Comparison of ENCODE assay signal across 13 cellular contexts in genomic region chr7:75943864-75944263, GRCh38. TPM values are rescaled to one million over a fixed set of nuclear protein-coding genes. Genes with fewer than 3 reads are reported as not detected.
DNase-seq lines count a peak whose midpoint lies in the region; ATAC-seq, FAIRE-seq and TF ChIP-seq lines count a peak whose summit lies in the region.
"Had no signal": no experiment of that assay in that cellular context is flagged by ENCODE, and none has a peak within 500 bp of the region (broad histone marks: within the 10 kb centered on the region; RNA-seq: fewer than 3 reads in every experiment).

No MANE protein-coding gene starts in this region.

- TF ChIP-seq POLR2A in HepG2 (IDR thresholded peaks at IDR 0.05; ENCODE audit: insufficient read depth in 1 of 2, low read depth in 2 of 2, low read length in 2 of 2), result no peak

- H3K79me2 ChIP-seq in ACC112 (ENCODE audit: control insufficient read depth, insufficient read depth, low read length, unreplicated experiment), result peaks cover 4% of the 10 kb centered on the region
- peaks cover 97% of the 10 kb centered on the region for H3K79me2 ChIP-seq in HepG2 (ENCODE audit: insufficient read depth, low read length)

- peak; percentile 90 for DNase-seq in HT1080 (ENCODE audit: low read depth)
- DNase-seq in choroid plexus epithelial cell (ENCODE audit: low read depth), result peak; percentile 38
- no peak for DNase-seq in HepG2 (ENCODE audit: low spot score)
- no peak for DNase-seq in HUDEP-2 (lab: John Stamatoyannopoulos, UW; ENCODE audit: unreplicated experiment in 76 of 76)
- DNase-seq in SW 1271 (lab: John Stamatoyannopoulos, UW), result no peak
- DNase-seq in dorsolateral prefrontal cortex, result no peak
- DNase-seq: activated CD4-positive, alpha-beta memory T cell treated with anti-CD3 and anti-CD28 coated beads for 36 hours; activated naive CD4-positive, alpha-beta T cell; AML-193; trophoblast cell had no signal

- no peak for TF ChIP-seq RAD21 in HepG2 (CRISPR knock-in tag; IDR thresholded peaks at IDR 0.05)

- in situ Hi-C loops in HepG2 (cut with HindIII; ENCODE audit: extremely low pct_ligation_motif_present, low pct_unique_long_range_greater_than_20kb), result no loop called here

- no peak overlapping the region for H3K9ac ChIP-seq in HepG2 (ENCODE audit: insufficient read depth, low read depth, low read length)
- H3K9ac ChIP-seq: parathyroid adenoma had no signal

- FAIRE-seq in HepG2 (lab: Jason Lieb, UNC), result no peak

- POLR2A ChIA-PET in HepG2 (lab: Yijun Ruan, JAX), result no interaction called here

- TF ChIP-seq EP300 in HepG2 (IDR thresholded peaks at IDR 0.05; ENCODE audit: low read depth in 2 of 2, low read length in 2 of 2) (no peak), HepG2 (CRISPR knock-in tag; IDR thresholded peaks at IDR 0.05; ENCODE audit: borderline replicate concordance) (no peak)

- H3K4me3 ChIP-seq in ACC112 (ENCODE audit: low read depth, low read length), result no peak overlapping the region
- no peak overlapping the region for H3K4me3 ChIP-seq in choroid plexus epithelial cell (ENCODE audit: low read depth, low read length)
- no peak overlapping the region for H3K4me3 ChIP-seq in HepG2 (replicated peaks in 1 of 3; ENCODE audit: insufficient read depth in 1 of 3, low read depth in 2 of 3, low read length in 3 of 3)
- no peak overlapping the region for H3K4me3 ChIP-seq in dorsolateral prefrontal cortex

- H3K9me3 ChIP-seq in HepG2 (ENCODE audit: low read length), result no peaks in the 10 kb centered on the region

- H3K27me3 ChIP-seq in ACC112 (ENCODE audit: insufficient read depth, low read length), result no peaks in the 10 kb centered on the region
- H3K27me3 ChIP-seq in HepG2 (ENCODE audit: control insufficient read depth in 1 of 2, insufficient read depth in 2 of 2, low read length in 2 of 2), result no peaks in the 10 kb centered on the region
- H3K27me3 ChIP-seq in dorsolateral prefrontal cortex, result no peaks in the 10 kb centered on the region

- ATAC-seq in HepG2 (no peak), HG02798 (IDR thresholded peaks at IDR 0.05; ENCODE audit: poor library complexity, unreplicated experiment) (no peak)

- BruUV-seq in HepG2 (replicated peaks; lab: Mats Ljungman, UMichigan), result TSS peak; percentile 12

- CTCF ChIA-PET in HepG2 (lab: Yijun Ruan, JAX; ENCODE audit: low intra/inter-chr PET ratio, low total read pairs), result no interaction called here

- intact Hi-C loops in HepG2 (cut with micrococcal nuclease; ENCODE audit: unreplicated experiment), result no loop called here
- intact Hi-C loops in dorsolateral prefrontal cortex (cut with DNase I), result no loop called here

- H4K20me1 ChIP-seq in HepG2 (ENCODE audit: insufficient read depth, low read length), result peaks cover 87% of the 10 kb centered on the region

- H2AFZ ChIP-seq in ACC112 (ENCODE audit: low read length, unreplicated experiment) (no peak overlapping the region), HepG2 (ENCODE audit: low read length) (no peak overlapping the region)
- H2AFZ ChIP-seq: parathyroid adenoma had no signal

- H3K4me1 ChIP-seq in ACC112 (ENCODE audit: control insufficient read depth, insufficient read depth, low read length, unreplicated experiment) (peaks cover 25% of the 10 kb centered on the region), HepG2 (ENCODE audit: insufficient read depth, low read length) (peaks cover 69% of the 10 kb centered on the region)

- H3K36me3 ChIP-seq in ACC112 (ENCODE audit: insufficient read depth, low read length) (no peaks in the 10 kb centered on the region; the same call in 1 of the 2 replicates), HepG2 (replicated peaks in 1 of 2; ENCODE audit: control insufficient read depth in 1 of 2, insufficient read depth in 2 of 2, low read length in 2 of 2) (peaks cover 14 to 52% of the 10 kb centered on the region in 2 experiments)

- H3K27ac ChIP-seq in ACC112 (ENCODE audit: low read depth, low read length) (0 out of 2 replicates have a peak overlapping the region, but pooled peaks have one; percentile 0), HepG2 (ENCODE audit: extremely low read length, insufficient read depth, low read length) (no peak overlapping the region), dorsolateral prefrontal cortex (no peak overlapping the region)
- H3K27ac ChIP-seq: parathyroid adenoma had no signal

- no peak overlapping the region for H3K4me2 ChIP-seq in HepG2 (ENCODE audit: low read depth, low read length)

- 96% methylated on average over 6 of the region's 6 CpGs for WGBS in HepG2 (ENCODE audit: low lambda C conversion rate)

- TF ChIP-seq CTCF in choroid plexus epithelial cell (conservative IDR thresholded peaks at IDR 0.05; ENCODE audit: low read depth, low read length) (no peak), HepG2 (CRISPR knock-in tag; IDR thresholded peaks at IDR 0.05) (no peak), dorsolateral prefrontal cortex (IDR thresholded peaks at IDR 0.05 in 54 of 56, conservative IDR thresholded peaks at IDR 0.05 in 2 of 56; ENCODE audit: low read depth in 1 of 56, partially characterized antibody in 56 of 56) (no peak)

TF ChIP-seq in HepG2, 621 proteins besides CTCF, POLR2A, EP300 and RAD21 (continues in another document):
- no peak for TF ChIP-seq ZNF773 (CRISPR knock-in tag; IDR thresholded peaks at IDR 0.05; ENCODE audit: borderline replicate concordance)

RNA-seq across cellular contexts. Expression of gene POR, which starts 28.9 kb away (rescaled TPM):
- total RNA-seq in HT1080 (2014; rRNA removed; shearing (Covaris generic)), result 66.8 and 77.2 TPM in 2 replicates
- 25.0 and 25.1 TPM in 2 replicates for polyA plus RNA-seq in HT1080 (2015; cell fraction: cytosol; rRNA removed)
- 57.6 and 62.5 TPM in 2 replicates for polyA plus RNA-seq in HT1080 (2015; cell fraction: nucleus; rRNA removed)
- 115 and 266 TPM in 2 replicates for total RNA-seq in HepG2 (2016; rRNA removed; fragmentation: Illumina TruSeq; extraction: Trizol)
- 43.6 and 47.9 TPM in 2 replicates for total RNA-seq in HepG2 (2016; cell fraction: cytosol; rRNA removed; fragmentation: Illumina TruSeq; extraction: Trizol; ENCODE audit: low read depth)
- total RNA-seq in HepG2 (2016; cell fraction: insoluble cytoplasmic fraction; rRNA removed; fragmentation: Illumina TruSeq; extraction: Trizol), result 95.7 and 270 TPM in 2 replicates
- total RNA-seq in HepG2 (2016; cell fraction: membrane; rRNA removed; fragmentation: Illumina TruSeq; extraction: Trizol), result 55.5 and 56.9 TPM in 2 replicates
- 260 and 301 TPM in 2 replicates for total RNA-seq in HepG2 (2016; cell fraction: nucleus; rRNA removed; fragmentation: Illumina TruSeq; extraction: Trizol)
- 145 and 208 TPM in 2 replicates for polyA plus RNA-seq in HepG2 (2011; rRNA removed)
- polyA plus RNA-seq in HepG2 (2011; cell fraction: cytosol; rRNA removed), result 143 and 190 TPM in 2 replicates
- 1,024 and 1,039 TPM in 2 replicates for polyA plus RNA-seq in HepG2 (2011; cell fraction: nucleus; rRNA removed)
- 325 and 360 TPM in 2 replicates for polyA plus RNA-seq in HepG2 (2012)
- polyA plus RNA-seq in HepG2 (2016; cell fraction: cytosol; fragmentation: Illumina TruSeq; extraction: Trizol; ENCODE audit: low read depth), result 22.8 and 25.4 TPM in 2 replicates
- 63.7 and 80.6 TPM in 2 replicates for polyA plus RNA-seq in HepG2 (2016; cell fraction: insoluble cytoplasmic fraction; fragmentation: Illumina TruSeq; extraction: Trizol; ENCODE audit: low read depth)
- polyA plus RNA-seq in HepG2 (2016; cell fraction: membrane; fragmentation: Illumina TruSeq; extraction: Trizol; ENCODE audit: low read depth), result 25.4 and 30.4 TPM in 2 replicates
- polyA plus RNA-seq in HepG2 (2016; cell fraction: nucleus; fragmentation: Illumina TruSeq; extraction: Trizol; ENCODE audit: insufficient read depth, low read depth), result 367 and 407 TPM in 2 replicates
- polyA minus RNA-seq in HepG2 (2011; rRNA and poly(A)+ RNA removed; ENCODE audit: low replicate concordance), result 85.0 and 445 TPM in 2 replicates
- 256 and 348 TPM in 2 replicates for polyA minus RNA-seq in HepG2 (2011; cell fraction: cytosol; rRNA and poly(A)+ RNA removed)
- polyA minus RNA-seq in HepG2 (2011; cell fraction: nucleus; rRNA and poly(A)+ RNA removed), result 174 and 240 TPM in 2 replicates
- total RNA-seq in dorsolateral prefrontal cortex, result 100 to 1,000 TPM in 9 of 120 experiments, 10 to 100 TPM in 111; 52.3 to 111 (median 78.1) TPM

RNA-seq across cellular contexts. Expression of gene TMEM120A, which starts 50.5 kb away (rescaled TPM):
- total RNA-seq in HT1080 (2014; rRNA removed; shearing (Covaris generic)), result 6.6 and 16.9 TPM in 2 replicates
- 11.8 and 14.4 TPM in 2 replicates for polyA plus RNA-seq in HT1080 (2015; cell fraction: cytosol; rRNA removed)
- 27.1 and 28.4 TPM in 2 replicates for polyA plus RNA-seq in HT1080 (2015; cell fraction: nucleus; rRNA removed)
- total RNA-seq in HepG2 (2016; rRNA removed; fragmentation: Illumina TruSeq; extraction: Trizol), result 22.9 and 40.3 TPM in 2 replicates
- total RNA-seq in HepG2 (2016; cell fraction: cytosol; rRNA removed; fragmentation: Illumina TruSeq; extraction: Trizol; ENCODE audit: low read depth), result 31.6 and 36.7 TPM in 2 replicates
- 26.0 and 40.4 TPM in 2 replicates for total RNA-seq in HepG2 (2016; cell fraction: insoluble cytoplasmic fraction; rRNA removed; fragmentation: Illumina TruSeq; extraction: Trizol)
- 34.6 and 34.8 TPM in 2 replicates for total RNA-seq in HepG2 (2016; cell fraction: membrane; rRNA removed; fragmentation: Illumina TruSeq; extraction: Trizol)
- 31.7 and 39.9 TPM in 2 replicates for total RNA-seq in HepG2 (2016; cell fraction: nucleus; rRNA removed; fragmentation: Illumina TruSeq; extraction: Trizol)
- 102 and 116 TPM in 2 replicates for polyA plus RNA-seq in HepG2 (2011; rRNA removed)
- 81.9 and 91.9 TPM in 2 replicates for polyA plus RNA-seq in HepG2 (2011; cell fraction: cytosol; rRNA removed)
- polyA plus RNA-seq in HepG2 (2011; cell fraction: nucleus; rRNA removed), result 76.1 and 77.6 TPM in 2 replicates
- polyA plus RNA-seq in HepG2 (2012), result 41.2 and 57.5 TPM in 2 replicates
- polyA plus RNA-seq in HepG2 (2016; cell fraction: cytosol; fragmentation: Illumina TruSeq; extraction: Trizol; ENCODE audit: low read depth), result 78.5 and 88.6 TPM in 2 replicates
- polyA plus RNA-seq in HepG2 (2016; cell fraction: insoluble cytoplasmic fraction; fragmentation: Illumina TruSeq; extraction: Trizol; ENCODE audit: low read depth), result 64.8 and 69.3 TPM in 2 replicates
- 81.3 and 84.7 TPM in 2 replicates for polyA plus RNA-seq in HepG2 (2016; cell fraction: membrane; fragmentation: Illumina TruSeq; extraction: Trizol; ENCODE audit: low read depth)
- 144 and 149 TPM in 2 replicates for polyA plus RNA-seq in HepG2 (2016; cell fraction: nucleus; fragmentation: Illumina TruSeq; extraction: Trizol; ENCODE audit: insufficient read depth, low read depth)
- polyA minus RNA-seq in HepG2 (2011; rRNA and poly(A)+ RNA removed; ENCODE audit: low replicate concordance), result 97.0 and 238 TPM in 2 replicates
- 32.4 and 39.8 TPM in 2 replicates for polyA minus RNA-seq in HepG2 (2011; cell fraction: cytosol; rRNA and poly(A)+ RNA removed)
- polyA minus RNA-seq in HepG2 (2011; cell fraction: nucleus; rRNA and poly(A)+ RNA removed), result 15.5 and 22.4 TPM in 2 replicates
- total RNA-seq in dorsolateral prefrontal cortex, result 10 to 100 TPM; 32.6 to 87.9 (median 49.5) TPM

Comparison
In these comparisons a context has a peak if more than half of its experiments do, and no peak if none do; other contexts are left out.
1. DNase-seq: peak in HT1080 (single experiment) and choroid plexus epithelial cell (single experiment); none in HepG2 (single experiment), HUDEP-2 (0 of 76), SW 1271 (0 of 2) and dorsolateral prefrontal cortex (0 of 10).